34 cellular contexts compared by ENCODE assay signal in the genomic region with DNA sequence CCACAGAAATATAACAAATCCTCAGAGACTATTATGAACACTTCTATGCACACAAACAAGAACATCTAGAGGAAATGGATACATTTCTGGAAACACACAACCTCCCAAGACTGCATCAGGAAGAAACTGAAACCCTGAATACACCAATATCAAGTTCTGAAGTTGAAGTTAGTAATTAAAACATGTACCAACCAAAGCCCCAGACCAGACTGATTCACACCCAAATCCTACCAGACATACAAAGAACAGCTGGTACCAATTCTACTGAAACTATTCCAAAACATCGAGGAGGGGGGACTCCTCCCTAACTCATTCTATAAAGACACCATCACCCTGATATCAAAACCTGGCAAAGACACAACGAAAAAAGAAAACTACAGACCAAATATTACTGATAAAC.
"Had no signal": no experiment of that assay in that cellular context is flagged by ENCODE, and none has a peak within 500 bp of the region (broad histone marks: within the 10 kb centered on the region; RNA-seq: fewer than 3 reads in every experiment).

No MANE protein-coding gene starts in this region.

- H3K4me1 Mint-ChIP-seq: activated B cell treated with CpG ODN at 0.5 μM for 24 hours; activated CD4-positive, alpha-beta T cell treated with anti-CD3 and anti-CD28 coated beads, Interleukin-2, amount 10 ng/mL, durations not matched to agents 24 days and 14 days; activated naive CD8-positive, alpha-beta T cell treated with anti-CD3 and anti-CD28 coated beads for 36 hours; activated T-helper 17 cell treated with anti-CD3 and anti-CD28 coated beads, Interleukin-2, amount 50 U/mL, for 72 hours had no signal

- H3K9me3 ChIP-seq: adrenal gland had no signal

- H3K27me3 ChIP-seq: adrenal gland, ascending aorta had no signal

- H3K9me3 Mint-ChIP-seq: activated CD4-positive, alpha-beta memory T cell treated with anti-CD3 and anti-CD28 coated beads for 36 hours; activated CD4-positive, alpha-beta T cell treated with anti-CD3 and anti-CD28 coated beads, Interleukin-2, amount 10 ng/mL, durations not matched to agents 24 days and 14 days; activated CD8-positive, alpha-beta T cell treated with anti-CD3 and anti-CD28 coated beads for 36 hours; activated naive CD4-positive, alpha-beta T cell treated with anti-CD3 and anti-CD28 coated beads for 36 hours; activated naive CD4-positive, alpha-beta T cell treated with anti-CD3 and anti-CD28 coated beads, Interleukin-2, amount 50 U/mL, for 72 hours; activated naive CD8-positive, alpha-beta T cell treated with anti-CD3 and anti-CD28 coated beads for 36 hours; activated T-helper 1 cell treated with anti-CD3 and anti-CD28 coated beads, Interleukin-12 subunit alpha, Interleukin-12 subunit beta, Interleukin-2, Interleukin-4 antibody, amounts not matched to agents 30 ng/mL and 10 ng/mL and 1 ng/mL, durations not matched to agents 14 hours and 24 hours and 36 hours; activated T-helper 17 cell treated with anti-CD3 and anti-CD28 coated beads, Interleukin-2, amount 50 U/mL, for 72 hours; T-helper 1 cell treated with Interleukin-12 subunit alpha and Interleukin-12 subunit beta and Interleukin-4 antibody, amounts not matched to agents 30 μg/mL and 1 μg/mL, for 36 hours; T-helper 2 cell treated with Interferon-gamma antibody and Interleukin-4, amounts not matched to agents 5 μg/mL and 100 μg/mL, for 36 hours had no signal

- H3K4me1 ChIP-seq: adrenal gland, ascending aorta had no signal

- H3K27ac Mint-ChIP-seq: activated B cell treated with CpG ODN at 0.5 μM for 24 hours; activated CD4-positive, alpha-beta memory T cell treated with anti-CD3 and anti-CD28 coated beads for 36 hours; activated CD4-positive, alpha-beta T cell treated with anti-CD3 and anti-CD28 coated beads, Interleukin-2, amount 10 ng/mL, durations not matched to agents 24 days and 14 days; activated CD8-positive, alpha-beta T cell treated with anti-CD3 and anti-CD28 coated beads for 36 hours; activated naive CD4-positive, alpha-beta T cell treated with anti-CD3 and anti-CD28 coated beads for 36 hours; activated naive CD4-positive, alpha-beta T cell treated with anti-CD3 and anti-CD28 coated beads, Interleukin-2, amount 50 U/mL, for 72 hours; activated naive CD8-positive, alpha-beta T cell treated with anti-CD3 and anti-CD28 coated beads for 36 hours; activated T-cell treated with anti-CD3 and anti-CD28 coated beads, Interleukin-2, amount 50 U/mL, for 72 hours; activated T-helper 1 cell treated with anti-CD3 and anti-CD28 coated beads, Interleukin-12 subunit alpha, Interleukin-12 subunit beta, Interleukin-2, Interleukin-4 antibody, amounts not matched to agents 30 ng/mL and 10 ng/mL and 1 ng/mL, durations not matched to agents 14 hours and 24 hours and 36 hours; activated T-helper 17 cell treated with anti-CD3 and anti-CD28 coated beads, Interleukin-2, amount 50 U/mL, for 72 hours; brain; T-helper 1 cell treated with Interleukin-12 subunit alpha and Interleukin-12 subunit beta and Interleukin-4 antibody, amounts not matched to agents 30 μg/mL and 1 μg/mL, for 36 hours; T-helper 2 cell treated with Interferon-gamma antibody and Interleukin-4, amounts not matched to agents 5 μg/mL and 100 μg/mL, for 36 hours had no signal

- H3K4me3 ChIP-seq: adrenal gland, ascending aorta had no signal

- H3K36me3 Mint-ChIP-seq: activated CD4-positive, alpha-beta memory T cell treated with anti-CD3 and anti-CD28 coated beads for 36 hours; activated naive CD4-positive, alpha-beta T cell treated with anti-CD3 and anti-CD28 coated beads, Interleukin-2, amount 50 U/mL, for 72 hours; activated naive CD8-positive, alpha-beta T cell treated with anti-CD3 and anti-CD28 coated beads for 36 hours; brain had no signal

- H3K4me3 Mint-ChIP-seq: activated B cell treated with CpG ODN at 0.5 μM for 24 hours; activated CD4-positive, alpha-beta memory T cell treated with anti-CD3 and anti-CD28 coated beads for 36 hours; activated CD4-positive, alpha-beta T cell treated with anti-CD3 and anti-CD28 coated beads, Interleukin-2, amount 10 ng/mL, durations not matched to agents 24 days and 14 days; activated CD8-positive, alpha-beta T cell treated with anti-CD3 and anti-CD28 coated beads for 36 hours; activated naive CD4-positive, alpha-beta T cell treated with anti-CD3 and anti-CD28 coated beads for 36 hours; activated naive CD8-positive, alpha-beta T cell treated with anti-CD3 and anti-CD28 coated beads for 36 hours; activated T-cell treated with anti-CD3 and anti-CD28 coated beads, Interleukin-2, amount 50 U/mL, for 4 hours; activated T-cell treated with anti-CD3 and anti-CD28 coated beads, Interleukin-2, amount 50 U/mL, for 72 hours; activated T-helper 1 cell treated with anti-CD3 and anti-CD28 coated beads, Interleukin-12 subunit alpha, Interleukin-12 subunit beta, Interleukin-2, Interleukin-4 antibody, amounts not matched to agents 30 ng/mL and 10 ng/mL and 1 ng/mL, durations not matched to agents 14 hours and 24 hours and 36 hours; activated T-helper 17 cell treated with anti-CD3 and anti-CD28 coated beads, Interleukin-2, amount 50 U/mL, for 72 hours; brain; T-helper 1 cell treated with Interleukin-12 subunit alpha and Interleukin-12 subunit beta and Interleukin-4 antibody, amounts not matched to agents 30 μg/mL and 1 μg/mL, for 36 hours; T-helper 2 cell treated with Interferon-gamma antibody and Interleukin-4, amounts not matched to agents 5 μg/mL and 100 μg/mL, for 36 hours had no signal

- H3K27ac ChIP-seq: adrenal gland, ascending aorta, VCaP had no signal

- DNase-seq: activated B cell treated with CpG ODN at 0.5 μM for 24 hours; activated CD4-positive, alpha-beta memory T cell treated with anti-CD3 and anti-CD28 coated beads for 36 hours; activated CD4-positive, alpha-beta T cell treated with anti-CD3 and anti-CD28 coated beads for 4 hours; activated CD4-positive, alpha-beta T cell treated with anti-CD3 and anti-CD28 coated beads, Interleukin-2, amount 10 ng/mL, durations not matched to agents 24 days and 14 days; activated CD4-positive, alpha-beta T cell treated with anti-CD3 and anti-CD28 coated beads, Interleukin-2, amount 50 U/mL, for 1 hour; activated CD4-positive, alpha-beta T cell treated with anti-CD3 and anti-CD28 coated beads, Interleukin-2, amount 50 U/mL, for 4 hours; activated CD4-positive, CD25-positive, alpha-beta regulatory T cell treated with anti-CD3 and anti-CD28 coated beads, Interleukin-2, amount 50 U/mL, for 72 hours; activated CD8-positive, alpha-beta memory T cell treated with anti-CD3 and anti-CD28 coated beads, Interleukin-2, amount 50 U/mL, for 4 hours; activated CD8-positive, alpha-beta T cell treated with anti-CD3 and anti-CD28 coated beads for 36 hours; activated effector memory CD4-positive, alpha-beta T cell treated with anti-CD3 and anti-CD28 coated beads, Interleukin-2, amount 50 U/mL, for 16 hours; activated gamma-delta T cell treated with Interleukin-2 at 50 U/mL for 16 hours; activated naive CD4-positive, alpha-beta T cell; activated naive CD4-positive, alpha-beta T cell treated with anti-CD3 and anti-CD28 coated beads for 36 hours; activated naive CD4-positive, alpha-beta T cell treated with anti-CD3 and anti-CD28 coated beads, Interleukin-2, amount 50 U/mL, for 16 hours; activated naive CD8-positive, alpha-beta T cell treated with anti-CD3 and anti-CD28 coated beads for 36 hours; activated T-cell treated with anti-CD3 and anti-CD28 coated beads for 4 hours; activated T-cell treated with anti-CD3 and anti-CD28 coated beads, Interleukin-2, amount 50 U/mL, for 1 hour; activated T-cell treated with anti-CD3 and anti-CD28 coated beads, Interleukin-2, amount 50 U/mL, for 4 hours; activated T-cell treated with anti-CD3 and anti-CD28 coated beads, Interleukin-2, amount 50 U/mL, for 72 hours; adrenal gland; amygdala; anterior cingulate cortex; central memory CD4-positive, alpha-beta T cell; T-helper 1 cell; T-helper 2 cell; T-helper 9 cell had no signal

- H3K36me3 ChIP-seq: adrenal gland, ascending aorta had no signal

- H3K27me3 Mint-ChIP-seq: brain had no signal
